15 cellular contexts compared by ENCODE assay signal in the genomic region with DNA sequence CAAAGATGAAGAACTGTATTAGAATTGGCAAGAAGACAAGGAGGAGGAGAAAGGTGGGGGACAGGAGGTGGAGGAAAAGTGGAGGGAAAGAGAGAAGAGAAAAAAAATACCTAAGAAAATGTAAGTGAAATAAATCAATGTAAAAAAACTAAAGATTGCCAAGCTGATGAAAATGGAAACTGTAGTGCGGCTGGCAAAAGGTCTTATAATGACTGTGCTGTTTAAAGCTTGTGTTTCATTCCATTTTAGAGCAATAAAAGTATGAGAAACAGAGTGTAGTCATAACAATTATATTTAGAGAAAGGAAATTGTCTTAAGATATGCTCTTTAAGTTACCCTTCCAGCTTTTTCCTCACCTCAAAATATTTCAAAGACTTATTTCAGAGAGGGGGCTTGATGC.
"Had no signal": no experiment of that assay in that cellular context is flagged by ENCODE, and none has a peak within 500 bp of the region (broad histone marks: within the 10 kb centered on the region; RNA-seq: fewer than 3 reads in every experiment).

No MANE protein-coding gene starts in this region.

- H3K4me3 Mint-ChIP-seq: activated CD4-positive, alpha-beta T cell treated with anti-CD3 and anti-CD28 coated beads, Interleukin-2, amount 10 ng/mL, durations not matched to agents 24 days and 14 days; naive thymus-derived CD4-positive, alpha-beta T cell; stimulated activated effector memory CD8-positive, alpha-beta T cell treated with anti-CD3 and anti-CD28 coated beads, Interleukin-12 subunit alpha, Interleukin-12 subunit beta, amount 100 ng/mL, for 72 hours had no signal

- H3K27ac ChIP-seq: left lung, thyroid gland had no signal

- H3K27me3 Mint-ChIP-seq: activated CD4-positive, alpha-beta T cell treated with anti-CD3 and anti-CD28 coated beads, Interleukin-2, amount 10 ng/mL, durations not matched to agents 24 days and 14 days; naive thymus-derived CD4-positive, alpha-beta T cell had no signal

- H3K27ac Mint-ChIP-seq: activated CD4-positive, alpha-beta T cell treated with anti-CD3 and anti-CD28 coated beads, Interleukin-2, amount 10 ng/mL, durations not matched to agents 24 days and 14 days; naive thymus-derived CD4-positive, alpha-beta T cell; stimulated activated effector memory CD8-positive, alpha-beta T cell treated with anti-CD3 and anti-CD28 coated beads, Interleukin-12 subunit alpha, Interleukin-12 subunit beta, amount 100 ng/mL, for 72 hours had no signal

- DNase-seq: activated CD4-positive, alpha-beta T cell treated with anti-CD3 and anti-CD28 coated beads, Interleukin-2, amount 10 ng/mL, durations not matched to agents 24 days and 14 days; activated CD4-positive, CD25-positive, alpha-beta regulatory T cell; activated CD8-positive, alpha-beta memory T cell treated with anti-CD3 and anti-CD28 coated beads for 24 hours; activated naive CD4-positive, alpha-beta T cell treated with Interleukin-2 at 50 U/mL for 16 hours; aorta; effector CD8-positive, alpha-beta T cell; foreskin fibroblast; hippocampal formation; left lung; mucosa of descending colon; naive thymus-derived CD4-positive, alpha-beta T cell; nucleus accumbens; posterior cingulate gyrus; thyroid gland had no signal

- H3K4me1 Mint-ChIP-seq: activated CD4-positive, alpha-beta T cell treated with anti-CD3 and anti-CD28 coated beads, Interleukin-2, amount 10 ng/mL, durations not matched to agents 24 days and 14 days; naive thymus-derived CD4-positive, alpha-beta T cell; stimulated activated effector memory CD8-positive, alpha-beta T cell treated with anti-CD3 and anti-CD28 coated beads, Interleukin-12 subunit alpha, Interleukin-12 subunit beta, amount 100 ng/mL, for 72 hours had no signal

- H3K36me3 ChIP-seq: left lung, thyroid gland had no signal

- ATAC-seq: left lung; mucosa of descending colon; naive thymus-derived CD4-positive, alpha-beta T cell; stimulated activated effector memory CD8-positive, alpha-beta T cell treated with anti-CD3 and anti-CD28 coated beads, Interleukin-12 subunit alpha, Interleukin-12 subunit beta, amount 100 ng/mL, for 72 hours had no signal

- H3K36me3 Mint-ChIP-seq: naive thymus-derived CD4-positive, alpha-beta T cell; stimulated activated effector memory CD8-positive, alpha-beta T cell treated with anti-CD3 and anti-CD28 coated beads, Interleukin-12 subunit alpha, Interleukin-12 subunit beta, amount 100 ng/mL, for 72 hours had no signal

- H3K4me3 ChIP-seq: left lung, mucosa of descending colon, thyroid gland had no signal

- H3K4me1 ChIP-seq: left lung, thyroid gland had no signal

- H3K9me3 ChIP-seq: mucosa of descending colon, thyroid gland had no signal

- H3K27me3 ChIP-seq: left lung, thyroid gland had no signal
